Comparison of ENCODE assay signal across 1 cellular context in genomic region chr5:78659714-78660113, GRCh38.
TF ChIP-seq lines count a peak whose summit lies in the region.

No MANE protein-coding gene starts in this region.

TF ChIP-seq in WTC11, 78 proteins besides CTCF, POLR2A, EP300 and RAD21 (continued from another document):
- no peak for TF ChIP-seq MLX (CRISPR knock-in tag; IDR thresholded peaks at IDR 0.05)
- TF ChIP-seq ZBTB43 (CRISPR knock-in tag; IDR thresholded peaks at IDR 0.05), result no peak
